In the genomic region with DNA sequence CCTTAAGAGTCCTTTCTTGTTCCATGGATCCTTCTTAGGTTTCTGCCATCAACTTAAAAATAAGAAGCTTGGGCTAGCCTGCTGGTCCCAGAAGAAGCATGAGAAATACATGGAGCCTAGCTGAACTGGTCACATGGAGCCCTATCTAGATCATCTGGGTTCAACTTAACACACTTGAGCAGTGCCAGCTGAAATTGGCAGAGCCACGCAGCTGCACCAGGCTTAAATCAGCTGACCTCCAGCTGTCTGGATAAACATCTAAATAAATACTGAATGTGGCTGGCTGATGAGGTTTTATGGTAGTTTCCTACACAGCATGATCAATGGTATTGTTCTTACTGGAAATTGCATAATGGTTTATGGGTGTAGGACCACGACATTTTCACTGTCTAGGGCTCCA, we compare ENCODE assay signal across 14 cellular contexts.
DNase-seq lines count a peak whose midpoint lies in the region; ATAC-seq and TF ChIP-seq lines count a peak whose summit lies in the region.
"Had no signal": no experiment of that assay in that cellular context is flagged by ENCODE, and none has a peak within 500 bp of the region (broad histone marks: within the 10 kb centered on the region; RNA-seq: fewer than 3 reads in every experiment).

No MANE protein-coding gene starts in this region.

- DNase-seq in BE2C: peak; percentile 10
- no peak for DNase-seq in GM23248
- DNase-seq in SHP77 treated with DMSO at 0.1 percent for 48 hours (lab: John Stamatoyannopoulos, UW): peak; percentile 2
- DNase-seq in neural progenitor cell (ENCODE audit: low spot score): no peak
- no peak for DNase-seq in NCI-H1694 (lab: John Stamatoyannopoulos, UW)
- DNase-seq: CD8-positive, alpha-beta T cell; H7; Kasumi-1; NCI-H146; NCI-H2107; NK-92 treated with Interleukin-12 subunit alpha and Interleukin-12 subunit beta, amount 100 ng/mL, for 24 hours had no signal

- H2AFZ ChIP-seq in GM23248 (peak overlapping the region; percentile 33), neural progenitor cell (replicated peaks) (peak overlapping the region; percentile 20)

- no peaks in the 10 kb centered on the region for H3K27me3 ChIP-seq in BE2C
- no peaks in the 10 kb centered on the region for H3K27me3 ChIP-seq in GM23248 (replicated peaks; ENCODE audit: insufficient read depth)
- H3K27me3 ChIP-seq in neural progenitor cell: no peaks in the 10 kb centered on the region

- no peak overlapping the region for H3K4me3 Mint-ChIP-seq in neural progenitor cell
- H3K4me3 Mint-ChIP-seq: CD8-positive, alpha-beta T cell had no signal

- no peak overlapping the region for H3K4me3 ChIP-seq in BE2C (ENCODE audit: low read depth, low read length)
- no peak overlapping the region for H3K4me3 ChIP-seq in GM23248
- no peak overlapping the region for H3K4me3 ChIP-seq in neural progenitor cell
- H3K4me3 ChIP-seq: SK-N-MC had no signal

- H3K4me1 Mint-ChIP-seq in neural progenitor cell: no peaks in the 10 kb centered on the region

- ATAC-seq in HG02981 (IDR thresholded peaks at IDR 0.05; ENCODE audit: unreplicated experiment) (no peak), HG03378 (IDR thresholded peaks at IDR 0.05; ENCODE audit: unreplicated experiment) (no peak)
- ATAC-seq: CD8-positive, alpha-beta T cell had no signal

- H3K36me3 ChIP-seq in BE2C: no peaks in the 10 kb centered on the region
- no peaks in the 10 kb centered on the region for H3K36me3 ChIP-seq in GM23248 (ENCODE audit: low read depth)
- H3K36me3 ChIP-seq in neural progenitor cell: no peaks in the 10 kb centered on the region

- H3K36me3 Mint-ChIP-seq in neural progenitor cell: no peaks in the 10 kb centered on the region
- H3K36me3 Mint-ChIP-seq: CD8-positive, alpha-beta T cell had no signal

- TF ChIP-seq CTCF in BE2C (IDR thresholded peaks at IDR 0.05; ENCODE audit: low read depth, low read length): no peak
- TF ChIP-seq CTCF in neural progenitor cell (IDR thresholded peaks at IDR 0.05): no peak

- H3K27ac ChIP-seq in GM23248 (no peak overlapping the region), neural progenitor cell (no peak overlapping the region)
- H3K27ac ChIP-seq: SK-N-MC had no signal

- H3K9me3 ChIP-seq in BE2C: no peaks in the 10 kb centered on the region
- no peaks in the 10 kb centered on the region for H3K9me3 ChIP-seq in GM23248 (ENCODE audit: low read depth)
- no peaks in the 10 kb centered on the region for H3K9me3 ChIP-seq in neural progenitor cell (ENCODE audit: low read depth)

- in situ Hi-C loops in GM23248 (cut with MboI): no loop called here

- H3K9me2 ChIP-seq in GM23248 (ENCODE audit: insufficient read depth): no peaks in the 10 kb centered on the region

- H3K4me2 ChIP-seq in GM23248 (ENCODE audit: unreplicated experiment): no peak overlapping the region
- H3K4me2 ChIP-seq in neural progenitor cell: no peak overlapping the region

- H3K27ac Mint-ChIP-seq in neural progenitor cell: no peak overlapping the region
- H3K27ac Mint-ChIP-seq: CD8-positive, alpha-beta T cell had no signal

- H3K9me3 Mint-ChIP-seq in neural progenitor cell: no peaks in the 10 kb centered on the region

- H3K4me1 ChIP-seq in BE2C (peaks cover 3% of the 10 kb centered on the region; the same call in 1 of the 2 replicates), GM23248 (ENCODE audit: insufficient read depth) (peaks cover 6% of the 10 kb centered on the region), neural progenitor cell (no peaks in the 10 kb centered on the region)

- H3K79me2 ChIP-seq in GM23248 (ENCODE audit: insufficient read depth): no peaks in the 10 kb centered on the region
- H3K79me2 ChIP-seq in neural progenitor cell (ENCODE audit: low read depth): no peaks in the 10 kb centered on the region

- H4K20me1 ChIP-seq in GM23248 (ENCODE audit: insufficient read depth) (no peaks in the 10 kb centered on the region), neural progenitor cell (ENCODE audit: low read depth) (no peaks in the 10 kb centered on the region)

- 42 to 51% methylated on average over 2 of the region's 2 CpGs for WGBS in GM23248 (ENCODE audit: low coverage in 1 of 2, low lambda C conversion rate in 2 of 2, missing lambda C conversion rate in 2 of 2), 2 experiments

- H3F3A ChIP-seq in GM23248 (ENCODE audit: insufficient read depth) (peaks cover 5% of the 10 kb centered on the region; the same call in 1 of the 2 replicates), neural progenitor cell (ENCODE audit: low read depth) (no peaks in the 10 kb centered on the region)

- H3K9ac ChIP-seq in GM23248 (no peak overlapping the region), neural progenitor cell (no peak overlapping the region)

- H3K27me3 Mint-ChIP-seq in neural progenitor cell (ENCODE audit: insufficient read depth, low read depth): no peaks in the 10 kb centered on the region

Comparison
In these comparisons a context has a peak if more than half of its experiments do, and no peak if none do; other contexts are left out.
1. DNase-seq: peak in BE2C (single experiment) and SHP77 treated with DMSO at 0.1 percent for 48 hours (single experiment); none in GM23248 (single experiment), neural progenitor cell (single experiment) and NCI-H1694 (single experiment).